9 cellular contexts compared by ENCODE assay signal in genomic region chr11:34653851-34654490, GRCh38. TPM values are rescaled to one million over a fixed set of nuclear protein-coding genes. Genes with fewer than 3 reads are reported as not detected.
DNase-seq lines count a peak whose midpoint lies in the region; ATAC-seq, FAIRE-seq and TF ChIP-seq lines count a peak whose summit lies in the region.
"Had no signal": no experiment of that assay in that cellular context is flagged by ENCODE, and none has a peak within 500 bp of the region (broad histone marks: within the 10 kb centered on the region; RNA-seq: fewer than 3 reads in every experiment).

No MANE protein-coding gene starts in this region.

- H3K27ac Mint-ChIP-seq in activated B cell treated with CpG ODN at 0.5 μM for 24 hours = peak overlapping the region; percentile 80
- peak overlapping the region in 1 of 2 donors; percentile 58 for H3K27ac Mint-ChIP-seq in natural killer cell treated with Interleukin-12 subunit alpha and Interleukin-12 subunit beta and Interleukin-15 and Interleukin-18, amount 100 ng/mL, for 72 hours

- H3K9me1 ChIP-seq in keratinocyte (ENCODE audit: control insufficient read depth, extremely low read depth, insufficient read depth, low read length) = no peaks in the 10 kb centered on the region

- H3K9me3 Mint-ChIP-seq in activated B cell treated with CpG ODN at 0.5 μM for 24 hours = no peaks in the 10 kb centered on the region
- no peaks in the 10 kb centered on the region for H3K9me3 Mint-ChIP-seq in natural killer cell treated with Interleukin-12 subunit alpha and Interleukin-12 subunit beta and Interleukin-15 and Interleukin-18, amount 100 ng/mL, for 72 hours

- H2AFZ ChIP-seq in keratinocyte (ENCODE audit: control insufficient read depth, low read length) = no peak overlapping the region

- dilution Hi-C loops in keratinocyte (cut with MboI; ENCODE audit: extremely low pct_ligation_motif_present, low sequenced_read_pairs) = no loop called here

- H3K9ac ChIP-seq in keratinocyte (ENCODE audit: control insufficient read depth, extremely low read depth, insufficient read depth, low read length) = peak overlapping the region; percentile 52

- no peak overlapping the region for H3K4me3 ChIP-seq in right atrium auricular region
- H3K4me3 ChIP-seq in keratinocyte (ENCODE audit: control insufficient read depth in 2 of 3, extremely low read depth in 1 of 3, insufficient read depth in 2 of 3, low read depth in 1 of 3, low read length in 3 of 3) = peak overlapping the region in 2 of 3 experiments; percentile 3 to 21
- no peak overlapping the region for H3K4me3 ChIP-seq in vagina
- no peak overlapping the region for H3K4me3 ChIP-seq in testis
- no peak overlapping the region for H3K4me3 ChIP-seq in sigmoid colon

- no peaks in the 10 kb centered on the region for H3K27me3 Mint-ChIP-seq in activated B cell treated with CpG ODN at 0.5 μM for 24 hours
- H3K27me3 Mint-ChIP-seq in natural killer cell treated with Interleukin-12 subunit alpha and Interleukin-12 subunit beta and Interleukin-15 and Interleukin-18, amount 100 ng/mL, for 72 hours = peaks cover 41 to 63% of the 10 kb centered on the region in 2 donors

- no peaks in the 10 kb centered on the region for H4K20me1 ChIP-seq in keratinocyte (ENCODE audit: control insufficient read depth, extremely low read depth, insufficient read depth, low read length)

- peak; percentile 84 for FAIRE-seq in keratinocyte (lab: Jason Lieb, UNC)

- TF ChIP-seq CTCF in right atrium auricular region (IDR thresholded peaks at IDR 0.05) (no peak), activated B cell treated with CpG ODN at 0.5 μM for 24 hours (IDR thresholded peaks at IDR 0.05) (no peak), keratinocyte (optimal IDR thresholded peaks at IDR 0.05 in 1 of 3, IDR thresholded peaks at IDR 0.05 in 1 of 3, conservative IDR thresholded peaks at IDR 0.05 in 1 of 3; ENCODE audit: extremely low read depth in 1 of 3, insufficient read depth in 2 of 3, low read length in 3 of 3) (peak; percentile 14 to 66 (median 28)), vagina (IDR thresholded peaks at IDR 0.05) (no peak), testis (IDR thresholded peaks at IDR 0.05) (no peak), sigmoid colon (IDR thresholded peaks at IDR 0.05) (no peak)

- no peaks in the 10 kb centered on the region for H3K36me3 Mint-ChIP-seq in activated B cell treated with CpG ODN at 0.5 μM for 24 hours (ENCODE audit: low read depth)
- peaks cover 11% of the 10 kb centered on the region for H3K36me3 Mint-ChIP-seq in natural killer cell treated with Interleukin-12 subunit alpha and Interleukin-12 subunit beta and Interleukin-15 and Interleukin-18, amount 100 ng/mL, for 72 hours

- CTCF ChIA-PET in activated B cell treated with CpG ODN at 0.5 μM for 24 hours (lab: Charles Lee) = interaction anchor here (0.7 to 4.8 kb wide), 5 partner anchors 20 to 235 kb away, joined by 3 to 79 read pairs (median 3); no protein-coding TSS in a partner anchor

- ATAC-seq in Right ventricle myocardium superior (ENCODE audit: poor library complexity) (peak; percentile 70), activated B cell treated with CpG ODN at 0.5 μM for 24 hours (ENCODE audit: low read depth) (peak; percentile 65)
- ATAC-seq in natural killer cell treated with Interleukin-12 subunit alpha and Interleukin-12 subunit beta and Interleukin-15 and Interleukin-18, amount 100 ng/mL, for 72 hours = no peak

- no peaks in the 10 kb centered on the region for H3K9me3 ChIP-seq in right atrium auricular region
- H3K9me3 ChIP-seq in keratinocyte (ENCODE audit: control insufficient read depth, low read depth, low read length) = no peaks in the 10 kb centered on the region
- H3K9me3 ChIP-seq in vagina = no peaks in the 10 kb centered on the region
- H3K9me3 ChIP-seq in testis = no peaks in the 10 kb centered on the region
- H3K9me3 ChIP-seq in sigmoid colon = no peaks in the 10 kb centered on the region

- H3K27ac ChIP-seq in right atrium auricular region (no peak overlapping the region), keratinocyte (ENCODE audit: control insufficient read depth, insufficient read depth, low read length) (peak overlapping the region; percentile 74), vagina (peak overlapping the region; percentile 74), testis (no peak overlapping the region), sigmoid colon (no peak overlapping the region)

- H3K36me3 ChIP-seq in right atrium auricular region (no peaks in the 10 kb centered on the region), keratinocyte (ENCODE audit: control insufficient read depth in 2 of 2, extremely low read depth in 1 of 2, insufficient read depth in 2 of 2, low read length in 2 of 2) (peaks cover 31 to 61% of the 10 kb centered on the region in 2 experiments), vagina (peaks cover 0 to 7% of the 10 kb centered on the region in 2 donors), testis (ENCODE audit: low read depth, missing control alignments) (no peaks in the 10 kb centered on the region), sigmoid colon (no peaks in the 10 kb centered on the region)

- H3K4me1 Mint-ChIP-seq in activated B cell treated with CpG ODN at 0.5 μM for 24 hours = peaks cover 54% of the 10 kb centered on the region
- peaks cover 22 to 36% of the 10 kb centered on the region in 2 donors for H3K4me1 Mint-ChIP-seq in natural killer cell treated with Interleukin-12 subunit alpha and Interleukin-12 subunit beta and Interleukin-15 and Interleukin-18, amount 100 ng/mL, for 72 hours (ENCODE audit: low read depth in 2 of 2)

- TF ChIP-seq POLR2A in vagina (IDR thresholded peaks at IDR 0.05) (no peak), testis (IDR thresholded peaks at IDR 0.05) (no peak), sigmoid colon (IDR thresholded peaks at IDR 0.05) (no peak)

- DNase-seq in Right ventricle myocardium superior (no peak), right atrium auricular region (ENCODE audit: low spot score) (no peak), activated B cell treated with CpG ODN at 0.5 μM for 24 hours (no peak), keratinocyte (ENCODE audit: low read depth, low spot score) (peak; percentile 62), vagina (ENCODE audit: extremely low spot score in 2 of 2) (peak in 1 of 2 donors; percentile 88), testis (no peak), sigmoid colon (no peak)
- no peak for DNase-seq in natural killer cell treated with Interleukin-12 subunit alpha and Interleukin-12 subunit beta and Interleukin-15 and Interleukin-18, amount 100 ng/mL, for 72 hours (ENCODE audit: low spot score)

- H3K4me3 Mint-ChIP-seq in activated B cell treated with CpG ODN at 0.5 μM for 24 hours = peak overlapping the region; percentile 56
- no peak overlapping the region for H3K4me3 Mint-ChIP-seq in natural killer cell treated with Interleukin-12 subunit alpha and Interleukin-12 subunit beta and Interleukin-15 and Interleukin-18, amount 100 ng/mL, for 72 hours

- TF ChIP-seq EP300 in sigmoid colon (IDR thresholded peaks at IDR 0.05) = no peak

- POLR2A ChIA-PET in activated B cell treated with CpG ODN at 0.5 μM for 24 hours (lab: Charles Lee) = interaction anchor here (0.6 to 5.3 kb wide), 8 partner anchors 10 to 214 kb away, joined by 3 to 38 read pairs (median 9); partner anchors contain the start of gene EHF

- no peaks in the 10 kb centered on the region for H3K79me2 ChIP-seq in keratinocyte (ENCODE audit: control insufficient read depth, insufficient read depth, low read length)

- H3K27me3 ChIP-seq in right atrium auricular region (no peaks in the 10 kb centered on the region), keratinocyte (ENCODE audit: control insufficient read depth, extremely low read depth, insufficient read depth, low read length) (no peaks in the 10 kb centered on the region), vagina (no peaks in the 10 kb centered on the region), testis (no peaks in the 10 kb centered on the region), sigmoid colon (no peaks in the 10 kb centered on the region)

- WGBS in testis, 2 donors = 85 to 86% methylated on average over 12 of the region's 12 CpGs
- 20 to 69% methylated on average over 12 of the region's 12 CpGs for WGBS in sigmoid colon, 2 donors

- intact Hi-C loops in Right ventricle myocardium superior (cut with DNase I) (no loop called here), activated B cell treated with CpG ODN at 0.5 μM for 24 hours (cut with micrococcal nuclease) (loop anchor here (1.0 to 5.0 kb wide), 7 partner anchors 20 to 388 kb away; partner anchors contain the start of genes APIP, ELF5 and PDHX), vagina (cut with DNase I) (no loop called here), testis (cut with DNase I; ENCODE audit: low total_unique reads) (no loop called here), sigmoid colon (cut with DNase I) (no loop called here)

- H3K4me1 ChIP-seq in right atrium auricular region (peaks cover 0 to 9% of the 10 kb centered on the region in 2 donors), keratinocyte (ENCODE audit: control insufficient read depth, extremely low read depth, insufficient read depth, low read length) (peaks cover 45% of the 10 kb centered on the region), vagina (peaks cover 34% of the 10 kb centered on the region), testis (no peaks in the 10 kb centered on the region), sigmoid colon (no peaks in the 10 kb centered on the region)

- H3K4me2 ChIP-seq in keratinocyte (ENCODE audit: control insufficient read depth, extremely low read depth, insufficient read depth, low read depth, low read length) = peak overlapping the region; percentile 47

RNA-seq across cellular contexts. Expression of gene EHF, which starts 33.1 kb away (rescaled TPM):
- 2.3 TPM for total RNA-seq in Right ventricle myocardium superior
- total RNA-seq in right atrium auricular region = under 1 TPM in 1 of 2 donors, not detected in 1; 0.78 TPM
- total RNA-seq in activated B cell treated with CpG ODN at 0.5 μM for 24 hours = 1.1 and 1.4 TPM in 2 replicates
- polyA plus RNA-seq in keratinocyte = 64.1 to 74.7 TPM (median 64.2 TPM) in 3 replicates
- 166 TPM for polyA plus RNA-seq in keratinocyte (2011; ENCODE audit: low read depth)
- polyA plus RNA-seq in keratinocyte (2011; cell fraction: cytosol; rRNA removed) = 35.4 and 44.1 TPM in 2 replicates
- polyA plus RNA-seq in keratinocyte (2011; cell fraction: nucleus; rRNA removed) = 63.4 and 73.7 TPM in 2 replicates
- polyA plus RNA-seq in keratinocyte (2012; ENCODE audit: low replicate concordance) = 46.1 and 56.5 TPM in 2 replicates
- 159 to 232 TPM (median 215 TPM) in 3 replicates for polyA minus RNA-seq in keratinocyte
- 70.0 TPM for polyA minus RNA-seq in keratinocyte (2011; cell fraction: cytosol; rRNA and poly(A)+ RNA removed)
- polyA minus RNA-seq in keratinocyte (2011; cell fraction: nucleus; rRNA and poly(A)+ RNA removed) = 73.6 and 104 TPM in 2 replicates
- total RNA-seq in vagina = 121 TPM
- total RNA-seq in natural killer cell treated with Interleukin-12 subunit alpha and Interleukin-12 subunit beta and Interleukin-15 and Interleukin-18, amount 100 ng/mL, for 72 hours = under 1 TPM in 1 of 2 donors, not detected in 1; 0.50 TPM
- total RNA-seq in testis = 1 to 10 TPM in 1 of 2 donors, under 1 TPM in 1; 0.24 to 1.1 TPM
- 3.5 TPM for polyA plus RNA-seq in testis (ENCODE audit: insufficient read depth, low read depth, low replicate concordance)
- total RNA-seq in sigmoid colon = 1 to 10 TPM in 2 of 4 donors, not detected in 2; 1.4 to 3.9 TPM
- polyA plus RNA-seq in sigmoid colon = 100 to 1,000 TPM in 1 of 3 donors, 10 to 100 TPM in 2; 60.7 to 151 (median 94.7) TPM
- total RNA-seq: activated CD8-positive, alpha-beta memory T cell treated with anti-CD3 and anti-CD28 coated beads for 36 hours had no signal

Comparison
In these comparisons a context has a peak if more than half of its experiments do, and no peak if none do; other contexts are left out.
1. ATAC-seq: peak in Right ventricle myocardium superior (single experiment) and activated B cell treated with CpG ODN at 0.5 μM for 24 hours (single experiment); none in natural killer cell treated with Interleukin-12 subunit alpha and Interleukin-12 subunit beta and Interleukin-15 and Interleukin-18, amount 100 ng/mL, for 72 hours (0 of 2).
2. H3K27ac ChIP-seq: peak in keratinocyte (single experiment) and vagina (single experiment); none in right atrium auricular region (0 of 2), testis (0 of 2) and sigmoid colon (0 of 4).
3. H3K4me3 ChIP-seq: peak in keratinocyte (2 of 3); none in right atrium auricular region (0 of 2), vagina (0 of 2), testis (0 of 2) and sigmoid colon (0 of 4).
4. CTCF ChIP-seq: peak in keratinocyte (3 of 3); none in right atrium auricular region (0 of 2), activated B cell treated with CpG ODN at 0.5 μM for 24 hours (single experiment), vagina (0 of 3), testis (0 of 3) and sigmoid colon (0 of 4).
5. RNA of gene EHF, which starts 33.1 kb away (total RNA-seq): 121 TPM in vagina (single experiment); 2.3 TPM in Right ventricle myocardium superior (single experiment), 1.4 to 3.9 TPM in sigmoid colon, 0.24 to 1.1 TPM in testis, 1.1 to 1.4 TPM in activated B cell treated with CpG ODN at 0.5 μM for 24 hours, 0.78 TPM in right atrium auricular region and 0.50 TPM in natural killer cell treated with Interleukin-12 subunit alpha and Interleukin-12 subunit beta and Interleukin-15 and Interleukin-18, amount 100 ng/mL, for 72 hours; every median in the first group is over 10 times any median in the second.